Comparison of ENCODE assay signal across 8 cellular contexts in the genomic region with DNA sequence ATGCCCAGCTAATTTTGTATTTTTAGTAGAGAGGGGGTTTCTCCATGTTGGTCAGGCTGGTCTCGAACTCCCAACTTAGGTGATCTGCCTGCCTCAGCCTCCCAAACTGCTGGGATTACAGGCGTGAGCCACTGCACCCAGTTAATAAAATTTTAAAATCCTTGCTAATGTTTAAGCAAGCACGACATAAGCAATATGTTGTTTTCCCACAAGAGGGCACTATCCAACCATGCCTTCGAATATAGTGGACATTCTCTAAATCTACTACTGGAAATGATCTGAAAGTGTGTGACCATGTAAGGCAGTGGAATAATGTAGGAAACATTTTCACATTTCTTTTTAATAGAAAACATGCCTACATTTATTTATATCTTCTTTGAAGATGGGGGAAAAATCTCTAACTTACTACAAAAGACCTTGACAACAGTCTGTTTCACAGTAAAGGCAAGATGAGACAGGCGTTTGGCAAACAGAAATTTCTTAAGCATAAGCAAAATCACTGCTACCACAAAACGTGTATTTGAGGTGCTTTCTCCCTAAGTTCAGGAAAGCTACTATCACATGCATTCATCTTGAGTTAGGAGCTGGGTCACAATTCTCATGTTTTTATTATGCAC. TPM values are rescaled to one million over a fixed set of nuclear protein-coding genes. Genes with fewer than 3 reads are reported as not detected.
DNase-seq lines count a peak whose midpoint lies in the region; ATAC-seq and TF ChIP-seq lines count a peak whose summit lies in the region.

No MANE protein-coding gene starts in this region.

- WGBS in thyroid gland, 2 donors = 29 to 30% methylated on average over 6 of the region's 6 CpGs

- TF ChIP-seq CTCF in HFF-Myc (IDR thresholded peaks at IDR 0.05; ENCODE audit: low read depth, low read length, missing control alignments) (peak; percentile 60), Peyer's patch (IDR thresholded peaks at IDR 0.05) (peak; percentile 50 to 77 (median 73)), lower lobe of right lung (IDR thresholded peaks at IDR 0.05) (peak; percentile 73), thyroid gland (IDR thresholded peaks at IDR 0.05) (peak; percentile 49 to 81 (median 72))

- ATAC-seq in lower lobe of right lung = peak; percentile 85 to 86
- ATAC-seq in HG03097 (IDR thresholded peaks at IDR 0.05; ENCODE audit: low FRiP score, unreplicated experiment) = no peak
- ATAC-seq in HG03457 (IDR thresholded peaks at IDR 0.05; ENCODE audit: unreplicated experiment) = no peak

- intact Hi-C loops in lower lobe of right lung (cut with DNase I) (loop anchor here (5.0 kb wide), 1 partner anchor 131 kb away; no protein-coding TSS in a partner anchor), thyroid gland (cut with DNase I) (no loop called here)

- H3K27me3 ChIP-seq in Peyer's patch (no peaks in the 10 kb centered on the region), lower lobe of right lung (ENCODE audit: low read depth) (no peaks in the 10 kb centered on the region), thyroid gland (no peaks in the 10 kb centered on the region)

- no peaks in the 10 kb centered on the region for H3K9me3 ChIP-seq in Peyer's patch
- no peaks in the 10 kb centered on the region for H3K9me3 ChIP-seq in lower lobe of right lung
- H3K9me3 ChIP-seq in thyroid gland = no peaks in the 10 kb centered on the region

- H3K27ac ChIP-seq in Peyer's patch (peak overlapping the region in 2 of 4 donors; percentile 14 to 69), lower lobe of right lung (no peak overlapping the region), thyroid gland (peak overlapping the region; percentile 59 to 66 (median 62))

- H3K4me1 ChIP-seq in Peyer's patch = peaks cover 0 to 39% (median 0%) of the 10 kb centered on the region in 4 donors
- H3K4me1 ChIP-seq in lower lobe of right lung = peaks cover 49% of the 10 kb centered on the region
- peaks cover 11 to 19% of the 10 kb centered on the region in 2 donors for H3K4me1 ChIP-seq in thyroid gland

- H3K36me3 ChIP-seq in Peyer's patch (no peaks in the 10 kb centered on the region), lower lobe of right lung (peaks cover 25% of the 10 kb centered on the region), thyroid gland (peaks cover 0 to 9% of the 10 kb centered on the region in 2 donors)

- TF ChIP-seq POLR2A in Peyer's patch (IDR thresholded peaks at IDR 0.05) = no peak
- TF ChIP-seq POLR2A in thyroid gland (IDR thresholded peaks at IDR 0.05) = no peak

- DNase-seq in COLO668 (lab: John Stamatoyannopoulos, UW; ENCODE audit: unreplicated experiment) (peak; percentile 27), HFF-Myc (ENCODE audit: extremely low read depth, low read depth) (peak; percentile 73), Peyer's patch (no peak), dermis microvascular lymphatic vessel endothelial cell (ENCODE audit: low read depth in 2 of 2) (peak; percentile 71 to 78), lower lobe of right lung (no peak), thyroid gland (peak; percentile 22 to 28)

- no peak overlapping the region for H3K4me3 ChIP-seq in HFF-Myc (replicated peaks; ENCODE audit: low read depth, low read length)
- no peak overlapping the region for H3K4me3 ChIP-seq in Peyer's patch
- H3K4me3 ChIP-seq in lower lobe of right lung = no peak overlapping the region
- no peak overlapping the region for H3K4me3 ChIP-seq in thyroid gland (replicated peaks in 1 of 3)

RNA-seq across cellular contexts. Expression of a gene that starts 38.2 kb away (rescaled TPM):
- total RNA-seq in Peyer's patch (10 to 100 TPM; 24.7 to 29.7 (median 28.2) TPM), dermis microvascular lymphatic vessel endothelial cell (19.6 and 28.8 TPM in 2 replicates), lower lobe of right lung (58.6 TPM), thyroid gland (10 to 100 TPM; 30.7 to 54.4 (median 42.6) TPM)

Comparison
In these comparisons a context has a peak if more than half of its experiments do, and no peak if none do; other contexts are left out.
1. DNase-seq: peak in COLO668 (single experiment), HFF-Myc (single experiment), dermis microvascular lymphatic vessel endothelial cell (2 of 2) and thyroid gland (2 of 2); none in Peyer's patch (0 of 3) and lower lobe of right lung (single experiment).
2. ATAC-seq: peak in lower lobe of right lung (2 of 2); none in HG03097 (single experiment) and HG03457 (single experiment).
3. Peak in every context shown above with its lines, with median percentiles within 50 percentile points of each other: CTCF ChIP-seq.